8 cellular contexts compared by ENCODE assay signal in genomic region chr15:48332642-48333034, GRCh38. TPM values are rescaled to one million over a fixed set of nuclear protein-coding genes. Genes with fewer than 3 reads are reported as not detected.
A peak's percentile ranks its signal among the peaks of the same experiment; 100 is the strongest.
DNase-seq lines count a peak whose midpoint lies in the region; ATAC-seq and TF ChIP-seq lines count a peak whose summit lies in the region.

No MANE protein-coding gene starts in this region.

- H3K4me1 ChIP-seq in OCI-LY3 (ENCODE audit: low read length) (peaks cover 21% of the 10 kb centered on the region), psoas muscle (peaks cover 19% of the 10 kb centered on the region)

- H3K36me3 ChIP-seq in GM06990 (ENCODE audit: control insufficient read depth, insufficient read depth, low read length) (peaks cover 8% of the 10 kb centered on the region), OCI-LY3 (replicated peaks; ENCODE audit: low read depth, low read length) (peaks cover 40% of the 10 kb centered on the region), psoas muscle (ENCODE audit: insufficient read depth in 1 of 2, low read depth in 1 of 2) (peaks cover 8 to 44% of the 10 kb centered on the region in 2 donors)

- peak overlapping the region; percentile 97 for H3K9ac ChIP-seq in OCI-LY3 (ENCODE audit: low read length)

- H2AFZ ChIP-seq in OCI-LY3 (ENCODE audit: low read depth, low read length): no peak overlapping the region

- peak overlapping the region; percentile 85 for H3K4me2 ChIP-seq in OCI-LY3 (ENCODE audit: low read length)

- no peaks in the 10 kb centered on the region for H3K9me3 ChIP-seq in OCI-LY3 (ENCODE audit: insufficient read depth, low read length)
- H3K9me3 ChIP-seq in psoas muscle: no peaks in the 10 kb centered on the region

- H3K27me3 ChIP-seq in GM06990 (replicated peaks; ENCODE audit: control insufficient read depth, insufficient read depth, low read length): no peaks in the 10 kb centered on the region
- no peaks in the 10 kb centered on the region for H3K27me3 ChIP-seq in OCI-LY3 (ENCODE audit: low read depth, low read length)
- no peaks in the 10 kb centered on the region for H3K27me3 ChIP-seq in dorsolateral prefrontal cortex
- no peaks in the 10 kb centered on the region for H3K27me3 ChIP-seq in psoas muscle (ENCODE audit: insufficient read depth in 3 of 3, low read length in 2 of 3)

- H3K4me3 ChIP-seq in GM06990 (replicated peaks; ENCODE audit: low read depth, low read length) (peak overlapping the region; percentile 76), OCI-LY3 (ENCODE audit: low read length) (peak overlapping the region; percentile 95), dorsolateral prefrontal cortex (peak overlapping the region in 51 of 59 donors; percentile 62 to 99 (median 91)), psoas muscle (peak overlapping the region; percentile 98)

- TF ChIP-seq CTCF in GM06990 (IDR thresholded peaks at IDR 0.05; ENCODE audit: insufficient read depth, low read length, poor library complexity, severe bottlenecking): no peak
- TF ChIP-seq CTCF in OCI-LY3 (IDR thresholded peaks at IDR 0.05; ENCODE audit: low read depth, low read length): no peak
- no peak for TF ChIP-seq CTCF in dorsolateral prefrontal cortex (IDR thresholded peaks at IDR 0.05 in 54 of 56, conservative IDR thresholded peaks at IDR 0.05 in 2 of 56; ENCODE audit: low read depth in 1 of 56, partially characterized antibody in 56 of 56)
- no peak for TF ChIP-seq CTCF in psoas muscle (IDR thresholded peaks at IDR 0.05)

- WGBS in psoas muscle, 3 donors: 46 to 51% (median 48%) methylated on average over 9 of the region's 9 CpGs

- DNase-seq in GM06990 (ENCODE audit: extremely low read depth, insufficient read length) (no peak), dorsolateral prefrontal cortex (no peak), psoas muscle (no peak), NCI-H128 (lab: John Stamatoyannopoulos, UW; ENCODE audit: unreplicated experiment) (no peak), SW 1271 (lab: John Stamatoyannopoulos, UW) (no peak), GDM1 (lab: John Stamatoyannopoulos, UW) (no peak)

- H3K79me2 ChIP-seq in OCI-LY3 (ENCODE audit: low read length): peaks cover 70% of the 10 kb centered on the region

- ATAC-seq in psoas muscle (no peak), GM18498 (IDR thresholded peaks at IDR 0.05; ENCODE audit: unreplicated experiment) (no peak)

- intact Hi-C loops in dorsolateral prefrontal cortex (cut with DNase I) (no loop called here), psoas muscle (cut with DNase I) (no loop called here)

- H3K27ac ChIP-seq in OCI-LY3 (ENCODE audit: low read length): peak overlapping the region; percentile 82
- H3K27ac ChIP-seq in dorsolateral prefrontal cortex: no peak overlapping the region
- no peak overlapping the region for H3K27ac ChIP-seq in psoas muscle

- peaks cover 25% of the 10 kb centered on the region for H4K20me1 ChIP-seq in OCI-LY3 (ENCODE audit: insufficient read depth, low read length)

RNA-seq across cellular contexts. Expression of gene DUT, which starts 1.4 kb away (rescaled TPM):
- total RNA-seq in dorsolateral prefrontal cortex: 100 to 1,000 TPM in 5 of 120 experiments, 10 to 100 TPM in 115; 58.8 to 107 (median 83.2) TPM
- total RNA-seq in psoas muscle: 10 to 100 TPM; 37.4 to 56.0 (median 43.3) TPM
- polyA plus RNA-seq in psoas muscle: 10 to 100 TPM; 29.5 to 33.1 (median 32.2) TPM
